ENCODE assay signal across 12 cellular contexts in the genomic region with DNA sequence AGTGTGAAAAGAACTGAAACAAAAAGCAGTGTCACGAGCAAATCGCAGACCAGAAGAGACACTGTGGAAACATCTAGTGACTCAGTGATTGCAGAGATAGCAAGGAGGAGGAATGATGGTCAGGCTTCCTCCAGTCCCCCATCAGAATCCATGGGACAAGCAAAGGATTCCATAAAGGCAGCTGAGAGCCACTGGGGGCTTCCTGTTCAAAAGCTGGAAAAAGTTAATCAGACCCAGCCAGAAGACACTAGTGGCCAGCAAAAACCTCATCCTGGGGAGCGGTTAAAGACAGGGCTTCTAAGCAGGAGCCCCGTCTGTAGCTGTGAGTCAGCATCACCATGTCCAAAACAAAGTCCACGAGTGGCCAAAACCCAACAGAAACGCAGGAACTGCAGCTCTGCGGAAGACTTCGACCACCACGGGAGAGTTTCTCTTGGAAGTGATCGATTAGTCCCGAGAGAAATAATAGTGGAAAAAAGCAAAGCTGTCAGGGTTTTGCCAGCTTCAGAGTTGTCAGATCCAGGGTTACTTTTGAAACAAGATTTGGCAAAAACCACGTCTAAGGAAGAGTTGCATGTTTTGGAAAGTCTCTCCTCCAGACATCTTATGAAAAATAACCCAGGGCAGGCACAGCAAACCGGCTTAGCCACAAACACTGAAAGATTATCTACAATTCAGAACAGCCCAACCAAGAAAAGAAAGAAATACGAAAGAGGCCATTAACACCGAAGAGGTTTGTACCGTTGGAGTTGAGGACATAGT. TPM values are rescaled to one million over a fixed set of nuclear protein-coding genes. Genes with fewer than 3 reads are reported as not detected.
A peak's percentile ranks its signal among the peaks of the same experiment; 100 is the strongest.
DNase-seq lines count a peak whose midpoint lies in the region; ATAC-seq and TF ChIP-seq lines count a peak whose summit lies in the region.
"Had no signal": no experiment of that assay in that cellular context is flagged by ENCODE, and none has a peak within 500 bp of the region (broad histone marks: within the 10 kb centered on the region; RNA-seq: fewer than 3 reads in every experiment).

No MANE protein-coding gene starts in this region.

- no peak for TF ChIP-seq POLR2A in testis (IDR thresholded peaks at IDR 0.05)

- H3K27me3 Mint-ChIP-seq in endodermal cell (ENCODE audit: insufficient read depth) = peaks cover 2% of the 10 kb centered on the region
- no peaks in the 10 kb centered on the region for H3K27me3 Mint-ChIP-seq in stimulated activated naive CD8-positive, alpha-beta T cell treated with anti-CD3 and anti-CD28 coated beads, Interleukin-15, amount 100 ng/mL, for 72 hours
- H3K27me3 Mint-ChIP-seq: activated naive CD4-positive, alpha-beta T cell treated with anti-CD3 and anti-CD28 coated beads, Interleukin-2, amount 50 U/mL, for 24 hours; naive B cell had no signal

- H3K56ac ChIP-seq in mesendoderm (ENCODE audit: low read length) = no peak overlapping the region

- H3K36me3 Mint-ChIP-seq in endodermal cell (ENCODE audit: low read depth) = peaks cover 11% of the 10 kb centered on the region

- no peaks in the 10 kb centered on the region for H3K9me3 ChIP-seq in endodermal cell (ENCODE audit: control insufficient read depth, low read length)
- no peaks in the 10 kb centered on the region for H3K9me3 ChIP-seq in testis

- no peak overlapping the region for H2AK5ac ChIP-seq in mesendoderm (ENCODE audit: low read length)

- no peak for ATAC-seq in stimulated activated naive CD8-positive, alpha-beta T cell treated with anti-CD3 and anti-CD28 coated beads, Interleukin-15, amount 100 ng/mL, for 72 hours
- no peak for ATAC-seq in left lobe of liver

- no peak overlapping the region for H3K4me3 Mint-ChIP-seq in endodermal cell
- H3K4me3 Mint-ChIP-seq in stimulated activated naive CD8-positive, alpha-beta T cell treated with anti-CD3 and anti-CD28 coated beads, Interleukin-15, amount 100 ng/mL, for 72 hours = no peak overlapping the region
- H3K4me3 Mint-ChIP-seq: activated naive CD4-positive, alpha-beta T cell treated with anti-CD3 and anti-CD28 coated beads, Interleukin-2, amount 50 U/mL, for 24 hours had no signal

- no peak overlapping the region for H3K4ac ChIP-seq in mesendoderm (ENCODE audit: low read depth, low read length)

- no peak overlapping the region for H3K4me2 ChIP-seq in mesendoderm (ENCODE audit: low read length)

- H2BK5ac ChIP-seq in mesendoderm (ENCODE audit: low read length) = no peak overlapping the region

- CTCF ChIA-PET in RWPE1 (lab: Yijun Ruan, JAX) = interaction anchor here (0.6 kb wide), 2 partner anchors 11 to 90 kb away, joined by 3 to 4 read pairs; no protein-coding TSS in a partner anchor

- H3K4me1 ChIP-seq in endodermal cell (ENCODE audit: control insufficient read depth, insufficient read depth, low read length) (peaks cover 11% of the 10 kb centered on the region), mesendoderm (ENCODE audit: control insufficient read depth, low read depth, low read length) (peaks cover 8% of the 10 kb centered on the region), testis (peaks cover 8% of the 10 kb centered on the region)

- peak overlapping the region; percentile 41 for H2BK15ac ChIP-seq in mesendoderm (replicated peaks; ENCODE audit: low read depth)

- no peaks in the 10 kb centered on the region for H3K27me3 ChIP-seq in endodermal cell (ENCODE audit: control insufficient read depth, insufficient read depth, low read length, poor library complexity, severe bottlenecking)
- H3K27me3 ChIP-seq in mesendoderm (ENCODE audit: insufficient read depth, low read length, poor library complexity) = no peaks in the 10 kb centered on the region
- no peaks in the 10 kb centered on the region for H3K27me3 ChIP-seq in testis

- 85 to 88% methylated on average over 13 to 16 of the region's 16 CpGs for WGBS in endodermal cell (ENCODE audit: insufficient coverage in 1 of 2, insufficient read length in 1 of 2), 2 experiments
- WGBS in mesendoderm (ENCODE audit: extremely low coverage, insufficient coverage, low lambda C conversion rate) = no CpG with 5 or more reads among the region's 16 CpGs
- 53 to 58% methylated on average over 16 of the region's 16 CpGs for WGBS in testis, 2 donors

- H3K9ac ChIP-seq in endodermal cell (ENCODE audit: extremely low read depth, low read length, poor library complexity, severe bottlenecking) (no peak overlapping the region), mesendoderm (ENCODE audit: low read length) (no peak overlapping the region)

- no peaks in the 10 kb centered on the region for H3K79me1 ChIP-seq in mesendoderm (ENCODE audit: low read length)

- H3K9me3 Mint-ChIP-seq in endodermal cell = no peaks in the 10 kb centered on the region
- H3K9me3 Mint-ChIP-seq in stimulated activated naive CD8-positive, alpha-beta T cell treated with anti-CD3 and anti-CD28 coated beads, Interleukin-15, amount 100 ng/mL, for 72 hours = peaks cover 6 to 7% of the 10 kb centered on the region in 2 donors
- H3K9me3 Mint-ChIP-seq: activated naive CD4-positive, alpha-beta T cell treated with anti-CD3 and anti-CD28 coated beads, Interleukin-2, amount 50 U/mL, for 24 hours had no signal

- DNase-seq in RWPE1 (ENCODE audit: low spot score) (no peak), endodermal cell (no peak), mesendoderm (no peak), testis (peak; percentile 58), left lobe of liver (ENCODE audit: low spot score) (no peak), T-helper 1 cell (no peak)
- DNase-seq in stimulated activated naive CD8-positive, alpha-beta T cell treated with anti-CD3 and anti-CD28 coated beads, Interleukin-15, amount 100 ng/mL, for 72 hours = no peak
- DNase-seq in stimulated activated CD4-positive, alpha-beta T cell treated with anti-CD3 and anti-CD28 coated beads, Interleukin-2, amount 100 ng/mL, for 24 hours = no peak
- DNase-seq: erythroblast, MM.1S, naive B cell had no signal

- H3K27ac Mint-ChIP-seq in endodermal cell = no peak overlapping the region
- peak overlapping the region in 1 of 2 donors; percentile 35 for H3K27ac Mint-ChIP-seq in stimulated activated naive CD8-positive, alpha-beta T cell treated with anti-CD3 and anti-CD28 coated beads, Interleukin-15, amount 100 ng/mL, for 72 hours
- H3K27ac Mint-ChIP-seq: activated naive CD4-positive, alpha-beta T cell treated with anti-CD3 and anti-CD28 coated beads, Interleukin-2, amount 50 U/mL, for 24 hours had no signal

- POLR2A ChIA-PET in RWPE1 (lab: Yijun Ruan, JAX; ENCODE audit: low non-redundant PET) = no interaction called here

- H3K4me3 ChIP-seq in endodermal cell (ENCODE audit: low read length) (no peak overlapping the region), mesendoderm (ENCODE audit: low read length) (no peak overlapping the region), testis (no peak overlapping the region)

- no peak overlapping the region for H2BK120ac ChIP-seq in mesendoderm (ENCODE audit: low read depth, low read length)

- H4K5ac ChIP-seq in mesendoderm (ENCODE audit: low read length) = no peak overlapping the region

- H3K36me3 ChIP-seq in endodermal cell (ENCODE audit: control insufficient read depth, insufficient read depth, low read length) (peaks cover 4% of the 10 kb centered on the region), mesendoderm (ENCODE audit: control insufficient read depth, insufficient read depth, low read length) (no peaks in the 10 kb centered on the region), testis (ENCODE audit: low read depth, missing control alignments) (no peaks in the 10 kb centered on the region)

- TF ChIP-seq CTCF in RWPE1 (conservative IDR thresholded peaks at IDR 0.05; ENCODE audit: low read depth) = no peak
- TF ChIP-seq CTCF in endodermal cell (conservative IDR thresholded peaks at IDR 0.05) = no peak
- TF ChIP-seq CTCF in testis (IDR thresholded peaks at IDR 0.05) = no peak

- H3K4me1 Mint-ChIP-seq in endodermal cell = peaks cover 25% of the 10 kb centered on the region
- H3K4me1 Mint-ChIP-seq in stimulated activated naive CD8-positive, alpha-beta T cell treated with anti-CD3 and anti-CD28 coated beads, Interleukin-15, amount 100 ng/mL, for 72 hours = no peaks in the 10 kb centered on the region
- H3K4me1 Mint-ChIP-seq: activated naive CD4-positive, alpha-beta T cell treated with anti-CD3 and anti-CD28 coated beads, Interleukin-2, amount 50 U/mL, for 24 hours had no signal

- H3K23ac ChIP-seq in mesendoderm (ENCODE audit: low read length) = no peak overlapping the region

- H3K79me2 ChIP-seq in mesendoderm (ENCODE audit: control insufficient read depth, insufficient read depth, low read length) = no peaks in the 10 kb centered on the region

- peak overlapping the region; percentile 24; the same call in 1 of the 2 replicates for H3K27ac ChIP-seq in RWPE1
- H3K27ac ChIP-seq in endodermal cell (ENCODE audit: low read depth, low read length) = peak overlapping the region; percentile 16
- no peak overlapping the region for H3K27ac ChIP-seq in mesendoderm (ENCODE audit: low read depth, low read length)
- H3K27ac ChIP-seq in testis = peak overlapping the region; percentile 22 to 34

- intact Hi-C loops in testis (cut with DNase I; ENCODE audit: low total_unique reads) = no loop called here

- H3K18ac ChIP-seq in mesendoderm (ENCODE audit: low read length) = no peak overlapping the region

- H4K8ac ChIP-seq in mesendoderm (ENCODE audit: low read depth, low read length) = no peak overlapping the region

RNA-seq across cellular contexts. Expression of gene JAG1, which starts 51.0 kb away (rescaled TPM):
- total RNA-seq in endodermal cell = 10 to 100 TPM in 1 of 2 donors, 1 to 10 TPM in 1; 6.8 to 19.7 TPM
- 88.8 TPM for polyA plus RNA-seq in endodermal cell (2013, experiment 1 of 2)
- 76.5 TPM for polyA plus RNA-seq in endodermal cell (2013, experiment 2 of 2)
- 5.1 TPM for polyA plus RNA-seq in mesendoderm (2013, experiment 1 of 2)
- polyA plus RNA-seq in mesendoderm (2013, experiment 2 of 2) = 5.3 TPM
- total RNA-seq in testis = 10 to 100 TPM; 24.7 to 30.6 TPM
- 17.4 TPM for polyA plus RNA-seq in testis (ENCODE audit: insufficient read depth, low read depth, low replicate concordance)
- 4.3 TPM for total RNA-seq in left lobe of liver
